11 cellular contexts compared by ENCODE assay signal in genomic region chr3:181921220-181921619, GRCh38.
DNase-seq lines count a peak whose midpoint lies in the region; ATAC-seq lines count a peak whose summit lies in the region.
"Had no signal": no experiment of that assay in that cellular context is flagged by ENCODE, and none has a peak within 500 bp of the region (broad histone marks: within the 10 kb centered on the region; RNA-seq: fewer than 3 reads in every experiment).

No MANE protein-coding gene starts in this region.

- H3K36me3 ChIP-seq in SJCRH30 = no peaks in the 10 kb centered on the region
- H3K36me3 ChIP-seq: BLaER1, breast epithelium had no signal

- peak; percentile 96 for ATAC-seq in GM18511 (IDR thresholded peaks at IDR 0.05; ENCODE audit: unreplicated experiment)
- peak; percentile 97 for ATAC-seq in GM21381 (IDR thresholded peaks at IDR 0.05; ENCODE audit: unreplicated experiment)
- peak; percentile 93 for ATAC-seq in HG02981 (IDR thresholded peaks at IDR 0.05; ENCODE audit: unreplicated experiment)
- no peak for ATAC-seq in esophagus mucosa

- H3K4me3 ChIP-seq in SJCRH30 = no peak overlapping the region
- H3K4me3 ChIP-seq: BLaER1, breast epithelium had no signal

- DNase-seq in NAMALWA (ENCODE audit: low spot score) (peak; percentile 35), SJCRH30 (no peak), COLO829 (ENCODE audit: low spot score) (no peak), NCI-H510A treated with DMSO at 0.1 percent for 48 hours (lab: John Stamatoyannopoulos, UW) (no peak)
- DNase-seq: NCI-H1930 had no signal

- H3K27me3 ChIP-seq in SJCRH30 = no peaks in the 10 kb centered on the region
- H3K27me3 ChIP-seq: BLaER1, breast epithelium had no signal

- no peak overlapping the region for H3K27ac ChIP-seq in SJCRH30
- H3K27ac ChIP-seq: BLaER1, breast epithelium had no signal

- no peaks in the 10 kb centered on the region for H3K9me3 ChIP-seq in SJCRH30 (replicated peaks)

- no peaks in the 10 kb centered on the region for H3K4me1 ChIP-seq in SJCRH30
- H3K4me1 ChIP-seq: breast epithelium had no signal
